8 cellular contexts compared by ENCODE assay signal in genomic region chr9:129166962-129167557, GRCh38. TPM values are rescaled to one million over a fixed set of nuclear protein-coding genes. Genes with fewer than 3 reads are reported as not detected.
DNase-seq lines count a peak whose midpoint lies in the region; ATAC-seq and TF ChIP-seq lines count a peak whose summit lies in the region.

No MANE protein-coding gene starts in this region.

- H3K9me3 ChIP-seq in GM23248 (ENCODE audit: low read depth) (no peaks in the 10 kb centered on the region), Panc1 (ENCODE audit: control insufficient read depth, insufficient read depth, low read depth, low read length) (no peaks in the 10 kb centered on the region), left lung (no peaks in the 10 kb centered on the region), testis (no peaks in the 10 kb centered on the region)

- in situ Hi-C loops in ACHN (cut with HindIII; ENCODE audit: low pct_ligation_motif_present, low pct_unique_long_range_greater_than_20kb, low sequenced_read_pairs) = no loop called here
- in situ Hi-C loops in GM23248 (cut with MboI) = no loop called here
- in situ Hi-C loops in Panc1 (cut with HindIII; ENCODE audit: low pct_unique_long_range_greater_than_20kb, low sequenced_read_pairs) = no loop called here

- H3K4me2 ChIP-seq in GM23248 (ENCODE audit: unreplicated experiment) = peak overlapping the region; percentile 77

- peak overlapping the region; percentile 91 for H3K27ac ChIP-seq in GM23248
- peak overlapping the region; percentile 68; the same call in 1 of the 2 replicates for H3K27ac ChIP-seq in Panc1 (ENCODE audit: low read length)
- H3K27ac ChIP-seq in left lung = peak overlapping the region; percentile 80 to 87
- peak overlapping the region; percentile 46 to 68 for H3K27ac ChIP-seq in testis

- WGBS in GM23248 (ENCODE audit: low coverage in 1 of 2, low lambda C conversion rate in 2 of 2, missing lambda C conversion rate in 2 of 2), 2 experiments = 0 to 2% methylated on average over 9 to 12 of the region's 12 CpGs
- 33 to 35% methylated on average over 11 to 12 of the region's 12 CpGs for WGBS in testis, 2 donors

- H3K36me3 ChIP-seq in GM23248 (ENCODE audit: low read depth) (no peaks in the 10 kb centered on the region), Panc1 (ENCODE audit: control insufficient read depth, insufficient read depth, low read length) (no peaks in the 10 kb centered on the region), left lung (no peaks in the 10 kb centered on the region), testis (ENCODE audit: low read depth, missing control alignments) (no peaks in the 10 kb centered on the region)

- DNase-seq in ACHN (peak; percentile 61), GM23248 (peak; percentile 92), Panc1 (ENCODE audit: low read depth, low spot score) (no peak), cardiac fibroblast (ENCODE audit: low read depth in 2 of 2) (peak; percentile 77 to 82), left lung (peak; percentile 88 to 89), testis (peak; percentile 62), NCI-H446 treated with DMSO at 0.1 percent for 48 hours (lab: John Stamatoyannopoulos, UW) (no peak)

- peaks cover 24% of the 10 kb centered on the region for H3F3A ChIP-seq in GM23248 (ENCODE audit: insufficient read depth)

- no peaks in the 10 kb centered on the region for H4K20me1 ChIP-seq in GM23248 (ENCODE audit: insufficient read depth)

- ATAC-seq in Panc1 = peak; percentile 68
- ATAC-seq in left lung = peak; percentile 92
- ATAC-seq in GM21576 (IDR thresholded peaks at IDR 0.05; ENCODE audit: unreplicated experiment) = no peak

- no peak for TF ChIP-seq CTCF in Panc1 (IDR thresholded peaks at IDR 0.05)
- TF ChIP-seq CTCF in cardiac fibroblast (IDR thresholded peaks at IDR 0.05; ENCODE audit: low read depth, low read length) = no peak
- TF ChIP-seq CTCF in left lung (IDR thresholded peaks at IDR 0.05) = no peak
- TF ChIP-seq CTCF in testis (IDR thresholded peaks at IDR 0.05) = no peak

- peak overlapping the region; percentile 67 for H3K9ac ChIP-seq in GM23248

- CTCF ChIA-PET in Panc1 (lab: Charles Lee) = interaction anchor here (0.5 to 0.6 kb wide), 2 partner anchors 28 to 457 kb away, joined by 3 to 13 read pairs; no protein-coding TSS in a partner anchor

- no peaks in the 10 kb centered on the region for H3K79me2 ChIP-seq in GM23248 (ENCODE audit: insufficient read depth)

- H3K27me3 ChIP-seq in GM23248 (replicated peaks; ENCODE audit: insufficient read depth) (no peaks in the 10 kb centered on the region), Panc1 (ENCODE audit: control insufficient read depth, insufficient read depth, low read length) (no peaks in the 10 kb centered on the region), left lung (no peaks in the 10 kb centered on the region), testis (no peaks in the 10 kb centered on the region)

- BruUV-seq in Panc1 (replicated peaks; lab: Mats Ljungman, UMichigan) = no TSS peak

- no peak for TF ChIP-seq POLR2A in testis (IDR thresholded peaks at IDR 0.05)

- H2AFZ ChIP-seq in GM23248 = peak overlapping the region; percentile 61

- H3K4me1 ChIP-seq in GM23248 (ENCODE audit: insufficient read depth) (peaks cover 41% of the 10 kb centered on the region), Panc1 (ENCODE audit: control insufficient read depth, insufficient read depth, low read length) (peaks cover 14% of the 10 kb centered on the region), left lung (peaks cover 12 to 47% of the 10 kb centered on the region in 2 donors), testis (peaks cover 27% of the 10 kb centered on the region)

- POLR2A ChIA-PET in Panc1 (lab: Charles Lee) = no interaction called here

- intact Hi-C loops in Panc1 (cut with micrococcal nuclease; ENCODE audit: unreplicated experiment) (no loop called here), left lung (cut with DNase I) (no loop called here), testis (cut with DNase I; ENCODE audit: low total_unique reads) (no loop called here)

- H3K4me3 ChIP-seq in GM23248 (peak overlapping the region; percentile 33), Panc1 (ENCODE audit: low read depth in 2 of 2, low read length in 2 of 2) (0 out of 4 replicates have a peak overlapping the region, but pooled peaks of 1 of the 2 experiments have one; percentile 26), cardiac fibroblast (replicated peaks in 1 of 2; ENCODE audit: low read depth in 2 of 2, low read length in 2 of 2) (peak overlapping the region in 1 of 2 donors; percentile 19), left lung (peak overlapping the region in 1 of 2 donors; percentile 18), testis (no peak overlapping the region)

- no peaks in the 10 kb centered on the region for H3K9me2 ChIP-seq in GM23248 (ENCODE audit: insufficient read depth)

RNA-seq across cellular contexts. Expression of gene IER5L, which starts 11.0 kb away (rescaled TPM):
- 69.4 and 81.7 TPM in 2 replicates for total RNA-seq in GM23248 (2014; rRNA removed; shearing (Covaris generic))
- 4.0 and 4.3 TPM in 2 replicates for polyA plus RNA-seq in GM23248 (2016; fragmentation: Nextera tagmentation; extraction: Ambion mirVana)
- 44.6 TPM for total RNA-seq in Panc1 (2021; ENCODE audit: unreplicated experiment)
- 56.2 TPM for polyA plus RNA-seq in Panc1 (2012; ENCODE audit: insufficient read length)
- 10 to 100 TPM; 17.9 to 21.4 TPM for total RNA-seq in left lung
- 10 to 100 TPM; 12.6 to 25.4 TPM for total RNA-seq in testis
- 4.8 TPM for polyA plus RNA-seq in testis (ENCODE audit: insufficient read depth, low read depth, low replicate concordance)

RNA-seq across cellular contexts. Expression of gene PTPA, which starts 55.8 kb away (rescaled TPM):
- 96.9 and 113 TPM in 2 replicates for total RNA-seq in GM23248 (2014; rRNA removed; shearing (Covaris generic))
- 59.9 and 60.8 TPM in 2 replicates for polyA plus RNA-seq in GM23248 (2016; fragmentation: Nextera tagmentation; extraction: Ambion mirVana)
- 114 TPM for total RNA-seq in Panc1 (2021; ENCODE audit: unreplicated experiment)
- polyA plus RNA-seq in Panc1 (2012; ENCODE audit: insufficient read length) = 97.5 TPM
- total RNA-seq in left lung = 100 to 1,000 TPM; 132 to 138 TPM
- 100 to 1,000 TPM; 163 to 177 TPM for total RNA-seq in testis
- polyA plus RNA-seq in testis (ENCODE audit: insufficient read depth, low read depth, low replicate concordance) = 268 TPM

RNA-seq across cellular contexts. Expression of gene CRAT, which starts 56.5 kb away (rescaled TPM):
- 51.5 and 55.4 TPM in 2 replicates for total RNA-seq in GM23248 (2014; rRNA removed; shearing (Covaris generic))
- polyA plus RNA-seq in GM23248 (2016; fragmentation: Nextera tagmentation; extraction: Ambion mirVana) = 61.4 and 66.0 TPM in 2 replicates
- 38.8 TPM for total RNA-seq in Panc1 (2021; ENCODE audit: unreplicated experiment)
- 71.7 TPM for polyA plus RNA-seq in Panc1 (2012; ENCODE audit: insufficient read length)
- total RNA-seq in left lung = 10 to 100 TPM; 16.8 to 33.2 TPM
- total RNA-seq in testis = 100 to 1,000 TPM; 188 to 272 TPM
- 451 TPM for polyA plus RNA-seq in testis (ENCODE audit: insufficient read depth, low read depth, low replicate concordance)

Comparison
In these comparisons a context has a peak if more than half of its experiments do, and no peak if none do; other contexts are left out.
1. DNase-seq: peak in ACHN (single experiment), GM23248 (single experiment), cardiac fibroblast (2 of 2), left lung (2 of 2) and testis (single experiment); none in Panc1 (single experiment) and NCI-H446 treated with DMSO at 0.1 percent for 48 hours (single experiment).
2. Peak in every context shown above with its lines, with median percentiles within 50 percentile points of each other: H3K27ac ChIP-seq.